Comparison of ENCODE assay signal across 17 cellular contexts in genomic region chr3:105965384-105965783, GRCh38.
DNase-seq lines count a peak whose midpoint lies in the region; ATAC-seq and TF ChIP-seq lines count a peak whose summit lies in the region.
"Had no signal": no experiment of that assay in that cellular context is flagged by ENCODE, and none has a peak within 500 bp of the region (broad histone marks: within the 10 kb centered on the region; RNA-seq: fewer than 3 reads in every experiment).

No MANE protein-coding gene starts in this region.

- H3K4me1 Mint-ChIP-seq in activated CD8-positive, alpha-beta T cell treated with anti-CD3 and anti-CD28 coated beads for 36 hours (ENCODE audit: low read depth), result peaks cover 10% of the 10 kb centered on the region
- no peaks in the 10 kb centered on the region for H3K4me1 Mint-ChIP-seq in immature natural killer cell
- no peaks in the 10 kb centered on the region for H3K4me1 Mint-ChIP-seq in stimulated activated naive B cell treated with anti-CD40 and anti-IgM and Interleukin-4, amounts not matched to agents 10 μg/mL and 1 μg/mL and 100 μg/mL, for 72 hours
- H3K4me1 Mint-ChIP-seq: activated naive CD8-positive, alpha-beta T cell treated with anti-CD3 and anti-CD28 coated beads, Interleukin-2, amount 10 ng/mL, durations not matched to agents 7 days and 5 days had no signal

- peaks cover 8% of the 10 kb centered on the region for H3K9me3 Mint-ChIP-seq in activated CD8-positive, alpha-beta T cell treated with anti-CD3 and anti-CD28 coated beads for 36 hours
- H3K9me3 Mint-ChIP-seq in immature natural killer cell, result peaks cover 0 to 3% (median 0%) of the 10 kb centered on the region in 6 donors
- peaks cover 5% of the 10 kb centered on the region in 2 donors for H3K9me3 Mint-ChIP-seq in stimulated activated naive B cell treated with anti-CD40 and anti-IgM and Interleukin-4, amounts not matched to agents 10 μg/mL and 1 μg/mL and 100 μg/mL, for 72 hours

- DNase-seq in EH (ENCODE audit: low read depth) (peak; percentile 91), astrocyte of the cerebellum (ENCODE audit: low read depth) (peak; percentile 73), fibroblast of pulmonary artery (ENCODE audit: low read depth) (peak; percentile 70), renal cortical epithelial cell (ENCODE audit: low read depth) (peak; percentile 24), immature natural killer cell (no peak), UCSD-AML1 (lab: John Stamatoyannopoulos, UW; ENCODE audit: unreplicated experiment) (no peak)
- no peak for DNase-seq in activated CD8-positive, alpha-beta T cell treated with anti-CD3 and anti-CD28 coated beads for 36 hours
- no peak for DNase-seq in stimulated activated naive B cell treated with anti-CD40 and anti-IgM and Interleukin-4, amounts not matched to agents 10 μg/mL and 1 μg/mL and 100 μg/mL, for 72 hours
- DNase-seq: activated CD4-positive, alpha-beta T cell treated with anti-CD3 and anti-CD28 coated beads for 1 hour; activated naive CD8-positive, alpha-beta T cell treated with anti-CD3 and anti-CD28 coated beads, Interleukin-2, amount 10 ng/mL, durations not matched to agents 7 days and 5 days; CD4-positive, alpha-beta T cell; gastrocnemius medialis; NCI-H1105 treated with DMSO at 0.1 percent for 48 hours; NCI-H524 treated with DMSO at 0.1 percent for 48 hours; stimulated activated CD4-positive, alpha-beta T cell treated with anti-CD3 and anti-CD28 coated beads, Interleukin-4, amount 100 ng/mL, for 24 hours; upper lobe of right lung had no signal

- peaks cover 4% of the 10 kb centered on the region for H3K36me3 Mint-ChIP-seq in activated CD8-positive, alpha-beta T cell treated with anti-CD3 and anti-CD28 coated beads for 36 hours (ENCODE audit: low read depth)
- no peaks in the 10 kb centered on the region for H3K36me3 Mint-ChIP-seq in immature natural killer cell
- H3K36me3 Mint-ChIP-seq in stimulated activated naive B cell treated with anti-CD40 and anti-IgM and Interleukin-4, amounts not matched to agents 10 μg/mL and 1 μg/mL and 100 μg/mL, for 72 hours, result no peaks in the 10 kb centered on the region

- H3K4me3 ChIP-seq in astrocyte of the cerebellum (ENCODE audit: low read depth, low read length) (no peak overlapping the region), fibroblast of pulmonary artery (replicated peaks; ENCODE audit: low read depth, low read length) (no peak overlapping the region)
- H3K4me3 ChIP-seq: gastrocnemius medialis, upper lobe of right lung had no signal

- CTCF ChIA-PET in activated CD8-positive, alpha-beta T cell treated with anti-CD3 and anti-CD28 coated beads for 36 hours (lab: Charles Lee), result interaction anchor here (0.5 to 1.1 kb wide), 2 partner anchors 11 to 810 kb away, joined by 3 read pairs; no protein-coding TSS in a partner anchor

- ATAC-seq in activated CD8-positive, alpha-beta T cell treated with anti-CD3 and anti-CD28 coated beads for 36 hours, result no peak
- ATAC-seq in stimulated activated naive B cell treated with anti-CD40 and anti-IgM and Interleukin-4, amounts not matched to agents 10 μg/mL and 1 μg/mL and 100 μg/mL, for 72 hours (replicated peaks), result no peak
- ATAC-seq: gastrocnemius medialis, upper lobe of right lung had no signal

- TF ChIP-seq CTCF in astrocyte of the cerebellum (IDR thresholded peaks at IDR 0.05; ENCODE audit: low read depth, low read length, missing control alignments) (no peak), fibroblast of pulmonary artery (IDR thresholded peaks at IDR 0.05; ENCODE audit: low read length, missing control alignments) (no peak)
- TF ChIP-seq CTCF in activated CD8-positive, alpha-beta T cell treated with anti-CD3 and anti-CD28 coated beads for 36 hours (IDR thresholded peaks at IDR 0.05), result no peak

- intact Hi-C loops in activated CD8-positive, alpha-beta T cell treated with anti-CD3 and anti-CD28 coated beads for 36 hours (cut with micrococcal nuclease), result no loop called here

- no peak overlapping the region for H3K27ac Mint-ChIP-seq in activated CD8-positive, alpha-beta T cell treated with anti-CD3 and anti-CD28 coated beads for 36 hours
- no peak overlapping the region for H3K27ac Mint-ChIP-seq in immature natural killer cell
- no peak overlapping the region for H3K27ac Mint-ChIP-seq in stimulated activated naive B cell treated with anti-CD40 and anti-IgM and Interleukin-4, amounts not matched to agents 10 μg/mL and 1 μg/mL and 100 μg/mL, for 72 hours
- H3K27ac Mint-ChIP-seq: activated naive CD8-positive, alpha-beta T cell treated with anti-CD3 and anti-CD28 coated beads, Interleukin-2, amount 10 ng/mL, durations not matched to agents 7 days and 5 days; CD4-positive, alpha-beta T cell; T-helper 1 cell treated with Interleukin-12 subunit alpha and Interleukin-12 subunit beta and Interleukin-4 antibody, amounts not matched to agents 30 μg/mL and 1 μg/mL, for 36 hours had no signal

- in situ Hi-C loops in astrocyte of the cerebellum (cut with HindIII; ENCODE audit: low sequenced_read_pairs), result no loop called here

- no peak overlapping the region for H3K4me3 Mint-ChIP-seq in activated CD8-positive, alpha-beta T cell treated with anti-CD3 and anti-CD28 coated beads for 36 hours
- H3K4me3 Mint-ChIP-seq in immature natural killer cell, result no peak overlapping the region
- no peak overlapping the region for H3K4me3 Mint-ChIP-seq in stimulated activated naive B cell treated with anti-CD40 and anti-IgM and Interleukin-4, amounts not matched to agents 10 μg/mL and 1 μg/mL and 100 μg/mL, for 72 hours
- H3K4me3 Mint-ChIP-seq: activated naive CD8-positive, alpha-beta T cell treated with anti-CD3 and anti-CD28 coated beads, Interleukin-2, amount 10 ng/mL, durations not matched to agents 7 days and 5 days; CD4-positive, alpha-beta T cell; T-helper 1 cell treated with Interleukin-12 subunit alpha and Interleukin-12 subunit beta and Interleukin-4 antibody, amounts not matched to agents 30 μg/mL and 1 μg/mL, for 36 hours had no signal

- H3K27me3 Mint-ChIP-seq in activated CD8-positive, alpha-beta T cell treated with anti-CD3 and anti-CD28 coated beads for 36 hours, result no peaks in the 10 kb centered on the region
- H3K27me3 Mint-ChIP-seq in immature natural killer cell (ENCODE audit: low read depth in 3 of 3), result no peaks in the 10 kb centered on the region
- no peaks in the 10 kb centered on the region for H3K27me3 Mint-ChIP-seq in stimulated activated naive B cell treated with anti-CD40 and anti-IgM and Interleukin-4, amounts not matched to agents 10 μg/mL and 1 μg/mL and 100 μg/mL, for 72 hours
- H3K27me3 Mint-ChIP-seq: activated naive CD8-positive, alpha-beta T cell treated with anti-CD3 and anti-CD28 coated beads, Interleukin-2, amount 10 ng/mL, durations not matched to agents 7 days and 5 days; CD4-positive, alpha-beta T cell had no signal

- POLR2A ChIA-PET in activated CD8-positive, alpha-beta T cell treated with anti-CD3 and anti-CD28 coated beads for 36 hours (lab: Charles Lee), result no interaction called here

Comparison
In these comparisons a context has a peak if more than half of its experiments do, and no peak if none do; other contexts are left out.
1. DNase-seq: peak in EH (single experiment), astrocyte of the cerebellum (single experiment), fibroblast of pulmonary artery (single experiment) and renal cortical epithelial cell (single experiment); none in activated CD8-positive, alpha-beta T cell treated with anti-CD3 and anti-CD28 coated beads for 36 hours (single experiment), immature natural killer cell (0 of 3), UCSD-AML1 (single experiment) and stimulated activated naive B cell treated with anti-CD40 and anti-IgM and Interleukin-4, amounts not matched to agents 10 μg/mL and 1 μg/mL and 100 μg/mL, for 72 hours (single experiment).